ENCODE assay signal across 8 cellular contexts in genomic region chr14:106116356-106116930, GRCh38.
DNase-seq lines count a peak whose midpoint lies in the region; ATAC-seq and TF ChIP-seq lines count a peak whose summit lies in the region.
"Not testable (repeated sequence)": the region's sequence is repeated elsewhere in the genome, so short reads cannot be mapped to it uniquely, and the experiment has no call there.

No MANE protein-coding gene starts in this region.

- H2AFZ ChIP-seq in DND-41 (ENCODE audit: low read depth, low read length): 0 out of 2 replicates have a peak overlapping the region, but pooled peaks have one; percentile 35
- H2AFZ ChIP-seq in Karpas-422 (ENCODE audit: low read length): not testable (repeated sequence)

- H3K4me2 ChIP-seq in DND-41 (ENCODE audit: insufficient read depth, low read length): peak overlapping the region; percentile 41
- H3K4me2 ChIP-seq in Karpas-422 (ENCODE audit: low read depth, low read length, poor library complexity, severe bottlenecking): not testable (repeated sequence)

- TF ChIP-seq CTCF in A673 (conservative IDR thresholded peaks at IDR 0.05; ENCODE audit: low read depth, low read length) (peak; percentile 50), DND-41 (IDR thresholded peaks at IDR 0.05; ENCODE audit: borderline replicate concordance, extremely low read depth, low read length, poor library complexity, severe bottlenecking) (peak; percentile 53)

- not testable (repeated sequence) for H3K27ac Mint-ChIP-seq in activated naive CD4-positive, alpha-beta T cell treated with anti-CD3 and anti-CD28 coated beads, Interleukin-2, amount 10 ng/mL, durations not matched to agents 7 days and 5 days; effector memory CD8-positive, alpha-beta T cell

- not testable (repeated sequence) for H3K9me3 ChIP-seq in A673 (ENCODE audit: low read depth, low read length, poor library complexity, severe bottlenecking); DND-41 (ENCODE audit: insufficient read depth, low read length, severe bottlenecking); Karpas-422 (ENCODE audit: low read length)

- peak; percentile 83 for ATAC-seq in DND-41 (ENCODE audit: insufficient read depth, low read depth)
- peak; percentile 73 for ATAC-seq in effector memory CD8-positive, alpha-beta T cell (replicated peaks)

- not testable (repeated sequence) for H3K36me3 Mint-ChIP-seq in activated naive CD4-positive, alpha-beta T cell treated with anti-CD3 and anti-CD28 coated beads, Interleukin-2, amount 10 ng/mL, durations not matched to agents 7 days and 5 days; effector memory CD8-positive, alpha-beta T cell (ENCODE audit: insufficient read depth)

- BruUV-seq in A673 (replicated peaks; lab: Mats Ljungman, UMichigan): not testable (repeated sequence)

- peaks cover 50% of the 10 kb centered on the region for H3K27me3 ChIP-seq in A673 (replicated peaks; ENCODE audit: insufficient read depth, low read depth, low read length, poor library complexity)
- H3K27me3 ChIP-seq in DND-41 (ENCODE audit: insufficient read depth, low read length, poor library complexity); Karpas-422 (ENCODE audit: low read length): not testable (repeated sequence)

- H3K79me2 ChIP-seq in DND-41 (ENCODE audit: insufficient read depth, low read length): peaks cover 62% of the 10 kb centered on the region
- H3K79me2 ChIP-seq in Karpas-422 (ENCODE audit: low read length): not testable (repeated sequence)

- not testable (repeated sequence) for DNase-seq in A673 (ENCODE audit: low spot score); effector memory CD8-positive, alpha-beta T cell
- DNase-seq in DND-41 (peak; percentile 74), Karpas-422 (peak; percentile 39), T-helper 9 cell (peak; percentile 11)
- peak; percentile 77 for DNase-seq in activated CD8-positive, alpha-beta memory T cell treated with anti-CD3 and anti-CD28 coated beads for 24 hours
- DNase-seq in activated naive CD4-positive, alpha-beta T cell treated with anti-CD3 and anti-CD28 coated beads, Interleukin-2, amount 10 ng/mL, durations not matched to agents 7 days and 5 days: peak; percentile 37
- peak; percentile 29 for DNase-seq in stimulated activated CD4-positive, alpha-beta T cell treated with anti-CD3 and anti-CD28 coated beads, Interleukin-1b, Interleukin-23, amount 100 ng/mL, for 48 hours

- H3K4me1 Mint-ChIP-seq in activated naive CD4-positive, alpha-beta T cell treated with anti-CD3 and anti-CD28 coated beads, Interleukin-2, amount 10 ng/mL, durations not matched to agents 7 days and 5 days: peaks cover 40% of the 10 kb centered on the region
- not testable (repeated sequence) for H3K4me1 Mint-ChIP-seq in effector memory CD8-positive, alpha-beta T cell (ENCODE audit: low read depth in 2 of 2)

- POLR2A ChIA-PET in A673 (lab: Charles Lee; ENCODE audit: low non-redundant PET): not testable (repeated sequence)

- not testable (repeated sequence) for H3K9me2 ChIP-seq in Karpas-422 (replicated peaks; ENCODE audit: insufficient read depth, low read length)

- not testable (repeated sequence) for H4K20me1 ChIP-seq in DND-41 (ENCODE audit: insufficient read depth, low read length); Karpas-422 (ENCODE audit: insufficient read depth, low read depth, low read length)

- CTCF ChIA-PET in A673 (lab: Charles Lee): interaction anchor here (1.3 kb wide), 1 partner anchor 422 kb away, joined by 3 read pairs; no protein-coding TSS in a partner anchor
- CTCF ChIA-PET in activated naive CD4-positive, alpha-beta T cell treated with anti-CD3 and anti-CD28 coated beads, Interleukin-2, amount 10 ng/mL, durations not matched to agents 7 days and 5 days (lab: Charles Lee): interaction anchor here (0.8 to 1.8 kb wide), 5 partner anchors 13 to 422 kb away, joined by 3 to 9 read pairs (median 4); no protein-coding TSS in a partner anchor

- H3K27ac ChIP-seq in A673 (ENCODE audit: low read depth, low read length, poor library complexity, severe bottlenecking); Karpas-422 (ENCODE audit: low read length): not testable (repeated sequence)
- H3K27ac ChIP-seq in DND-41 (ENCODE audit: low read length): peak overlapping the region; percentile 98

- H3K36me3 ChIP-seq in A673 (ENCODE audit: insufficient read depth, low read length, poor library complexity, severe bottlenecking); DND-41 (ENCODE audit: insufficient read depth, low read length); Karpas-422 (ENCODE audit: insufficient read depth, low read length): not testable (repeated sequence)

- H3K9ac ChIP-seq in DND-41 (ENCODE audit: low read depth, low read length): peak overlapping the region; percentile 62
- H3K9ac ChIP-seq in Karpas-422 (ENCODE audit: low read length): not testable (repeated sequence)

- not testable (repeated sequence) for H3K9me3 Mint-ChIP-seq in activated naive CD4-positive, alpha-beta T cell treated with anti-CD3 and anti-CD28 coated beads, Interleukin-2, amount 10 ng/mL, durations not matched to agents 7 days and 5 days; effector memory CD8-positive, alpha-beta T cell

- peaks cover 30% of the 10 kb centered on the region for H3K27me3 Mint-ChIP-seq in activated naive CD4-positive, alpha-beta T cell treated with anti-CD3 and anti-CD28 coated beads, Interleukin-2, amount 10 ng/mL, durations not matched to agents 7 days and 5 days
- H3K27me3 Mint-ChIP-seq in effector memory CD8-positive, alpha-beta T cell: peaks cover 8 to 38% of the 10 kb centered on the region in 2 donors

- intact Hi-C loops in A673 (cut with micrococcal nuclease; ENCODE audit: unreplicated experiment): not testable (repeated sequence)

- not testable (repeated sequence) for H3K4me3 ChIP-seq in A673 (ENCODE audit: low read depth, low read length, poor library complexity, severe bottlenecking); Karpas-422 (ENCODE audit: low read length)
- H3K4me3 ChIP-seq in DND-41 (ENCODE audit: low read depth in 1 of 2, low read length in 2 of 2): peak overlapping the region in 1 of 2 experiments; percentile 23; a peak in 1 of 4 replicates

- H3K4me1 ChIP-seq in A673 (ENCODE audit: insufficient read depth, low read length, poor library complexity, severe bottlenecking); Karpas-422 (ENCODE audit: low read length): not testable (repeated sequence)
- peaks cover 77% of the 10 kb centered on the region for H3K4me1 ChIP-seq in DND-41 (ENCODE audit: insufficient read depth, low read length)

- H3K4me3 Mint-ChIP-seq in activated naive CD4-positive, alpha-beta T cell treated with anti-CD3 and anti-CD28 coated beads, Interleukin-2, amount 10 ng/mL, durations not matched to agents 7 days and 5 days; effector memory CD8-positive, alpha-beta T cell: not testable (repeated sequence)
